In genomic region chr20:11867286-11867921, GRCh38 we compare ENCODE assay signal across 1 cellular context.
TF ChIP-seq lines count a peak whose summit lies in the region.

No MANE protein-coding gene starts in this region.

TF ChIP-seq in H1, 55 proteins besides CTCF, POLR2A, EP300 and RAD21:
- peak; percentile 36; the same call in 1 of the 2 replicates for TF ChIP-seq MAFK (IDR thresholded peaks at IDR 0.05; ENCODE audit: low read depth, low read length)
- no peak for TF ChIP-seq KDM5A (IDR thresholded peaks at IDR 0.05; ENCODE audit: low read length)
- TF ChIP-seq RXRA (IDR thresholded peaks at IDR 0.05; ENCODE audit: insufficient read depth, low read depth, low read length): no peak
